9 cellular contexts compared by ENCODE assay signal in the genomic region with DNA sequence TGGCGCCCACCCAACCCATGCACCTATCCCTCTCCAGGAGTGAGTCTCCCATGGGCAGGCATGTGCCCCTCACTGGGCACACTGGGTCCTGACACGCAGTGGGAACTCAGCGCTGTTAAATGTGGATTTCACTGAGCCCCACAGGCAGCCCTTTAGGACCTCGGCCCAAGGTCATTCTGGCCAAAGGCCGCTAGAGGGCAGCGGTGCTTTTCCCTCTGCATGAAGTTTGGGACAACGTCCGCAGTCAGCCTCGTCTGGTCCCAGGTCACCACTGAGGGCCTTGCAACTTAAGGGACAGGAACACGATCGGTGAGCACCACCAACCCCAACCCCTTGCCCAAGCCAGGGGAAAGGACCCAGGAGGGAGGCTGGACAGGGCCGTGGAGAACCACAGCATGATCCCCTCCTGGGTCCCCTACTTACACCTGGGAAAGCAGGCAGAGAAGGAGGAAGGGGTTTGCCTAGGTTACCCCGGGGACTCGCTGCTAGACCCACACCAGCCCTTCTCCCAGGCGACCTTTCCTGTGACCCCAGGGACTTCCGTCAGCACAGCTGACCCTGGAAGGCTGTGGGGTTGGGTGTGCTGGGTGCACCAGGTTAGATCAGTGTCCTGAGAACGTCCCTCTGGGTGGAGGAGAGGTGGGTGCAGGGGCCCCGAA. TPM values are rescaled to one million over a fixed set of nuclear protein-coding genes. Genes with fewer than 3 reads are reported as not detected.
DNase-seq lines count a peak whose midpoint lies in the region; ATAC-seq and TF ChIP-seq lines count a peak whose summit lies in the region.
"Had no signal": no experiment of that assay in that cellular context is flagged by ENCODE, and none has a peak within 500 bp of the region (broad histone marks: within the 10 kb centered on the region; RNA-seq: fewer than 3 reads in every experiment).

No MANE protein-coding gene starts in this region.

- ATAC-seq in T-cell (replicated peaks in 1 of 4) (no peak), GM18873 (IDR thresholded peaks at IDR 0.05; ENCODE audit: low FRiP score, unreplicated experiment) (no peak)

- POLR2A ChIA-PET in T-cell (lab: Charles Lee) = no interaction called here

- H3K36me3 Mint-ChIP-seq in T-cell (no peaks in the 10 kb centered on the region), chondrocyte (ENCODE audit: low read depth) (no peaks in the 10 kb centered on the region)

- TF ChIP-seq CTCF in GM20000 (IDR thresholded peaks at IDR 0.05; ENCODE audit: extremely low read depth, missing control alignments) (peak; percentile 79), chondrocyte (IDR thresholded peaks at IDR 0.05) (peak; percentile 95)

- H3K4me3 Mint-ChIP-seq in T-cell (no peak overlapping the region), chondrocyte (ENCODE audit: unreplicated experiment) (no peak overlapping the region)

- DNase-seq in COR-L47 (lab: John Stamatoyannopoulos, UW) = peak; percentile 15
- DNase-seq in GM20000 (ENCODE audit: low spot score) = peak; percentile 69
- DNase-seq in LoVo (ENCODE audit: low spot score) = peak; percentile 43
- DNase-seq in T-cell = peak in 20 of 34 experiments; percentile 2 to 34 (median 8)
- DNase-seq in chondrocyte (ENCODE audit: low spot score) = no peak
- peak; percentile 86 for DNase-seq in left kidney (ENCODE audit: low read depth, low spot score)
- peak; percentile 38 for DNase-seq in stimulated activated CD4-positive, alpha-beta T cell treated with anti-CD3 and anti-CD28 coated beads, Interleukin-4, amount 100 ng/mL, for 1 hour

- CTCF ChIA-PET in T-cell (lab: Charles Lee) = no interaction called here

- peaks cover 16 to 33% of the 10 kb centered on the region in 2 donors for H3K27me3 Mint-ChIP-seq in T-cell
- H3K27me3 Mint-ChIP-seq in chondrocyte (ENCODE audit: low read depth) = no peaks in the 10 kb centered on the region

- H3K27ac Mint-ChIP-seq in T-cell (no peak overlapping the region), chondrocyte (ENCODE audit: unreplicated experiment) (no peak overlapping the region)

- no peaks in the 10 kb centered on the region for H3K9me3 Mint-ChIP-seq in T-cell
- H3K9me3 Mint-ChIP-seq in chondrocyte (ENCODE audit: low read depth) = no peaks in the 10 kb centered on the region

- no peaks in the 10 kb centered on the region for H3K4me1 Mint-ChIP-seq in T-cell
- H3K4me1 Mint-ChIP-seq in chondrocyte (ENCODE audit: low read depth) = peaks cover 22% of the 10 kb centered on the region

RNA-seq across cellular contexts. Expression of gene CYTL1, which starts 24.0 kb away (rescaled TPM):
- 1 to 10 TPM in 1 of 5 donors, under 1 TPM in 2, not detected in 2; 0.38 to 1.6 (median 0.59) TPM for total RNA-seq in T-cell
- total RNA-seq in chondrocyte = 49.9 to 67.7 TPM (median 67.3 TPM) in 3 replicates
- total RNA-seq: activated CD8-positive, alpha-beta memory T cell treated with anti-CD3 and anti-CD28 coated beads for 36 hours had no signal

RNA-seq across cellular contexts. Expression of gene STK32B, which starts 56.0 kb away (rescaled TPM):
- total RNA-seq in T-cell (under 1 TPM in 3 of 5 donors, not detected in 2; 0.12 to 0.20 (median 0.15) TPM), chondrocyte (13.1 to 14.7 TPM (median 14.2 TPM) in 3 replicates)
- total RNA-seq: activated CD8-positive, alpha-beta memory T cell treated with anti-CD3 and anti-CD28 coated beads for 36 hours had no signal

Comparison
In these comparisons a context has a peak if more than half of its experiments do, and no peak if none do; other contexts are left out.
1. RNA of gene CYTL1, which starts 24.0 kb away (total RNA-seq): 49.9 to 67.7 TPM in chondrocyte; 0.38 to 1.6 TPM in T-cell; every median in the first group is over 10 times any median in the second.
2. RNA of gene STK32B, which starts 56.0 kb away (total RNA-seq): 13.1 to 14.7 TPM in chondrocyte; 0.12 to 0.20 TPM in T-cell; every median in the first group is over 10 times any median in the second.